Comparison of ENCODE assay signal across 14 cellular contexts in the genomic region with DNA sequence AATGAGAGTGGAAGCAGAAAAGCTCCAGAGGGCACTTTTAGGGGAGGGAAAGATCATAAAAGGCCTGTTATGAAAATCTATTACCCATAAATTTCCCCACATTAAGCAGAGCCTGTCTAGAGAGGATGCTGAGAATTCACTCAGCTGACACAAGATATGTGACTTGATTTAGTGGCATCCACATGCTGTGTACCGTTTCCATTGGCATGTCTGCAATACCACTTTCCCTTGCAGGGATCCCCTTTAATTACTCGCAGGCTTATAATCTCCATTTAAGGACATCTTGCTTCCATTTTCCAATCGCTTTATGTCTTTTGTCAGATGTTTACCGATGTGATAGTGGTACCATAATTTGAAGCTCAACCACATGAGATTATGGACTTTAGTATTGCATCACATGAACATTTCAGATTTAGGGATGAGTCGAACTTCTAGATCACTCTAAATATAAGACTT.
"Had no signal": no experiment of that assay in that cellular context is flagged by ENCODE, and none has a peak within 500 bp of the region (broad histone marks: within the 10 kb centered on the region; RNA-seq: fewer than 3 reads in every experiment).

No MANE protein-coding gene starts in this region.

- H3K4me3 Mint-ChIP-seq: activated CD4-positive, alpha-beta memory T cell treated with anti-CD3 and anti-CD28 coated beads, Interleukin-2, amount 10 ng/mL, durations not matched to agents 7 days and 5 days; effector memory CD8-positive, alpha-beta T cell; naive thymus-derived CD8-positive, alpha-beta T cell; T-helper 2 cell treated with Interferon-gamma antibody and Interleukin-4, amounts not matched to agents 5 μg/mL and 100 μg/mL, for 36 hours had no signal

- H3K4me1 Mint-ChIP-seq: activated CD4-positive, alpha-beta memory T cell treated with anti-CD3 and anti-CD28 coated beads, Interleukin-2, amount 10 ng/mL, durations not matched to agents 7 days and 5 days; naive thymus-derived CD8-positive, alpha-beta T cell had no signal

- H3K27ac ChIP-seq: foreskin keratinocyte, neutrophil, vagina had no signal

- ATAC-seq: effector memory CD8-positive, alpha-beta T cell; foreskin keratinocyte; heart left ventricle; naive thymus-derived CD8-positive, alpha-beta T cell; right cardiac atrium had no signal

- H3K4me3 ChIP-seq: heart left ventricle, vagina had no signal

- H3K27me3 Mint-ChIP-seq: activated CD4-positive, alpha-beta memory T cell treated with anti-CD3 and anti-CD28 coated beads, Interleukin-2, amount 10 ng/mL, durations not matched to agents 7 days and 5 days; naive thymus-derived CD8-positive, alpha-beta T cell had no signal

- H3K27me3 ChIP-seq: foreskin keratinocyte, heart left ventricle, neutrophil, vagina had no signal

- H3K9me3 Mint-ChIP-seq: activated CD4-positive, alpha-beta memory T cell treated with anti-CD3 and anti-CD28 coated beads, Interleukin-2, amount 10 ng/mL, durations not matched to agents 7 days and 5 days; effector memory CD8-positive, alpha-beta T cell; naive thymus-derived CD8-positive, alpha-beta T cell; T-helper 2 cell treated with Interferon-gamma antibody and Interleukin-4, amounts not matched to agents 5 μg/mL and 100 μg/mL, for 36 hours had no signal

- DNase-seq: activated CD4-positive, alpha-beta memory T cell treated with anti-CD3 and anti-CD28 coated beads, Interleukin-2, amount 10 ng/mL, durations not matched to agents 7 days and 5 days; activated CD8-positive, alpha-beta memory T cell treated with anti-CD3 and anti-CD28 coated beads, Interleukin-2, amount 50 U/mL, for 4 hours; activated naive CD4-positive, alpha-beta T cell; cortex of kidney; effector memory CD8-positive, alpha-beta T cell; foreskin keratinocyte; heart left ventricle; naive thymus-derived CD8-positive, alpha-beta T cell; right cardiac atrium; stimulated activated naive CD4-positive, alpha-beta T cell treated with Interleukin-2 at 50 U/mL for 16 hours; SW 1271 had no signal

- H3K27ac Mint-ChIP-seq: activated CD4-positive, alpha-beta memory T cell treated with anti-CD3 and anti-CD28 coated beads, Interleukin-2, amount 10 ng/mL, durations not matched to agents 7 days and 5 days; effector memory CD8-positive, alpha-beta T cell; naive thymus-derived CD8-positive, alpha-beta T cell; T-helper 2 cell treated with Interferon-gamma antibody and Interleukin-4, amounts not matched to agents 5 μg/mL and 100 μg/mL, for 36 hours had no signal

- H3K36me3 ChIP-seq: neutrophil, vagina had no signal

- H3K9me3 ChIP-seq: heart left ventricle, neutrophil, vagina had no signal
